ENCODE assay signal across 18 cellular contexts in genomic region chrX:153871946-153872878, GRCh38. TPM values are rescaled to one million over a fixed set of nuclear protein-coding genes. Genes with fewer than 3 reads are reported as not detected.
A peak's percentile ranks its signal among the peaks of the same experiment; 100 is the strongest.
DNase-seq lines count a peak whose midpoint lies in the region; TF ChIP-seq lines count a peak whose summit lies in the region.
"Had no signal": no experiment of that assay in that cellular context is flagged by ENCODE, and none has a peak within 500 bp of the region (broad histone marks: within the 10 kb centered on the region; RNA-seq: fewer than 3 reads in every experiment).

No MANE protein-coding gene starts in this region.

- DNase-seq in BE2C (no peak), GM13977 (ENCODE audit: low spot score) (peak; percentile 29), WERI-Rb-1 (peak; percentile 53), neural crest cell (ENCODE audit: low read depth, low spot score) (no peak), prostate gland (ENCODE audit: low spot score) (no peak), NCI-H2196 treated with DMSO at 0.1 percent for 48 hours (lab: John Stamatoyannopoulos, UW; ENCODE audit: unreplicated experiment) (no peak), NAMALWA (ENCODE audit: low spot score) (no peak)
- DNase-seq: AML-193; DND-41; GM23248; KBM-7; NCI-H187; NK-92 treated with Interleukin-12 subunit alpha and Interleukin-12 subunit beta, amount 100 ng/mL, for 24 hours; Peyer's patch; T-cell had no signal

- peaks cover 7% of the 10 kb centered on the region for H3K27me3 Mint-ChIP-seq in neural crest cell (ENCODE audit: low read depth)

- H3K4me1 ChIP-seq in BE2C (peaks cover 23% of the 10 kb centered on the region), prostate gland (replicated peaks) (no peaks in the 10 kb centered on the region)
- H3K4me1 ChIP-seq: Peyer's patch had no signal

- no peak overlapping the region for H3K4me3 Mint-ChIP-seq in neural crest cell
- H3K4me3 Mint-ChIP-seq: CD14-positive monocyte, T-cell had no signal

- H3K4me3 ChIP-seq in BE2C (ENCODE audit: low read depth, low read length) (peak overlapping the region; percentile 41; the same call in 1 of the 2 replicates), WERI-Rb-1 (ENCODE audit: low read depth, low read length) (no peak overlapping the region), prostate gland (no peak overlapping the region)
- H3K4me3 ChIP-seq: GM23248, Peyer's patch, SK-N-MC had no signal

- H3K27me3 ChIP-seq in BE2C = no peaks in the 10 kb centered on the region
- H3K27me3 ChIP-seq in WERI-Rb-1 (ENCODE audit: insufficient read depth, low read depth, severe bottlenecking) = peaks cover 26% of the 10 kb centered on the region
- H3K27me3 ChIP-seq in prostate gland (replicated peaks; ENCODE audit: insufficient read depth) = no peaks in the 10 kb centered on the region
- H3K27me3 ChIP-seq: Peyer's patch had no signal

- peak overlapping the region; percentile 93 for H3K27ac Mint-ChIP-seq in neural crest cell (ENCODE audit: unreplicated experiment)
- H3K27ac Mint-ChIP-seq: CD14-positive monocyte, T-cell had no signal

- in situ Hi-C loops in GM13977 (cut with MboI; ENCODE audit: low pct_unique_long_range_greater_than_20kb, low sequenced_read_pairs, unreplicated experiment) = no loop called here

- no peak for TF ChIP-seq POLR2A in prostate gland (IDR thresholded peaks at IDR 0.05)

- H3K4me1 Mint-ChIP-seq in neural crest cell = peaks cover 28% of the 10 kb centered on the region
- H3K4me1 Mint-ChIP-seq: CD14-positive monocyte had no signal

- intact Hi-C loops in prostate gland (cut with DNase I) = no loop called here

- H3K9me3 ChIP-seq in BE2C = no peaks in the 10 kb centered on the region
- no peaks in the 10 kb centered on the region for H3K9me3 ChIP-seq in WERI-Rb-1 (ENCODE audit: severe bottlenecking)
- no peaks in the 10 kb centered on the region for H3K9me3 ChIP-seq in prostate gland
- H3K9me3 ChIP-seq: Peyer's patch had no signal

- H3K9me3 Mint-ChIP-seq in neural crest cell = peaks cover 5% of the 10 kb centered on the region
- H3K9me3 Mint-ChIP-seq: T-cell had no signal

- peak overlapping the region; percentile 89 for H3K27ac ChIP-seq in WERI-Rb-1
- no peak overlapping the region for H3K27ac ChIP-seq in prostate gland
- H3K27ac ChIP-seq: GM23248, Peyer's patch, SK-N-MC had no signal

- TF ChIP-seq CTCF in BE2C (IDR thresholded peaks at IDR 0.05; ENCODE audit: low read depth, low read length) (no peak), GM13977 (IDR thresholded peaks at IDR 0.05; ENCODE audit: extremely low read depth, insufficient read depth, missing control alignments) (no peak), WERI-Rb-1 (IDR thresholded peaks at IDR 0.05; ENCODE audit: low read depth, low read length) (no peak), neural crest cell (conservative IDR thresholded peaks at IDR 0.05) (no peak), prostate gland (IDR thresholded peaks at IDR 0.05) (no peak)

- WGBS in prostate gland = 58% methylated on average over 12 of the region's 29 CpGs

- H3K36me3 ChIP-seq in BE2C (peaks cover 55% of the 10 kb centered on the region), WERI-Rb-1 (peaks cover 42% of the 10 kb centered on the region), prostate gland (no peaks in the 10 kb centered on the region)
- H3K36me3 ChIP-seq: Peyer's patch had no signal

- peaks cover 9% of the 10 kb centered on the region for H3K36me3 Mint-ChIP-seq in neural crest cell (ENCODE audit: low read depth)
- H3K36me3 Mint-ChIP-seq: CD14-positive monocyte, T-cell had no signal

RNA-seq across cellular contexts. Expression of gene L1CAM, which starts 13.8 kb away (rescaled TPM):
- 1,367 TPM for polyA plus RNA-seq in BE2C (2012; ENCODE audit: insufficient read depth, insufficient read length, low read depth)
- total RNA-seq in neural crest cell = 133 and 137 TPM in 2 replicates
- total RNA-seq in prostate gland = 10 to 100 TPM in 1 of 2 donors, under 1 TPM in 1; 0.73 to 18.0 TPM
- polyA plus RNA-seq: CD14-positive monocyte had no signal

RNA-seq across cellular contexts. Expression of gene AVPR2, which starts 32.3 kb away (rescaled TPM):
- 6.0 TPM for polyA plus RNA-seq in BE2C (2012; ENCODE audit: insufficient read depth, insufficient read length, low read depth)
- total RNA-seq in neural crest cell (not detected in 2 replicates), prostate gland (1 to 10 TPM in 1 of 2 donors, under 1 TPM in 1; 0.41 to 2.5 TPM)
- total RNA-seq: G401, GM23248, T-cell had no signal
- polyA plus RNA-seq: GM23248 had no signal

RNA-seq across cellular contexts. Expression of gene PDZD4, which starts 41.9 kb away (rescaled TPM):
- polyA plus RNA-seq in BE2C (2012; ENCODE audit: insufficient read depth, insufficient read length, low read depth) = 127 TPM
- total RNA-seq in neural crest cell (48.8 and 52.5 TPM in 2 replicates), prostate gland (10 to 100 TPM in 1 of 2 donors, 1 to 10 TPM in 1; 7.2 to 16.8 TPM)
- total RNA-seq: GM23248 had no signal
- polyA plus RNA-seq: CD14-positive monocyte, GM23248 had no signal

RNA-seq across cellular contexts. Expression of gene ARHGAP4, which starts 53.9 kb away (rescaled TPM):
- 107 TPM for polyA plus RNA-seq in BE2C (2012; ENCODE audit: insufficient read depth, insufficient read length, low read depth)
- total RNA-seq in neural crest cell = 10.2 and 10.7 TPM in 2 replicates
- total RNA-seq in prostate gland = 10 to 100 TPM; 11.9 to 41.1 TPM

Comparison
In these comparisons a context has a peak if more than half of its experiments do, and no peak if none do; other contexts are left out.
1. DNase-seq: peak in GM13977 (single experiment) and WERI-Rb-1 (single experiment); none in BE2C (single experiment), neural crest cell (single experiment), prostate gland (single experiment), NCI-H2196 treated with DMSO at 0.1 percent for 48 hours (single experiment) and NAMALWA (single experiment).